In genomic region chr2:190891370-190891769, GRCh38 we compare ENCODE assay signal across 9 cellular contexts. TPM values are rescaled to one million over a fixed set of nuclear protein-coding genes. Genes with fewer than 3 reads are reported as not detected.
DNase-seq lines count a peak whose midpoint lies in the region; ATAC-seq, FAIRE-seq and TF ChIP-seq lines count a peak whose summit lies in the region.
"Had no signal": no experiment of that assay in that cellular context is flagged by ENCODE, and none has a peak within 500 bp of the region (broad histone marks: within the 10 kb centered on the region; RNA-seq: fewer than 3 reads in every experiment).

No MANE protein-coding gene starts in this region.

- ATAC-seq in GM21526 (IDR thresholded peaks at IDR 0.05; ENCODE audit: low FRiP score, unreplicated experiment) (peak; percentile 43), HG03196 (IDR thresholded peaks at IDR 0.05; ENCODE audit: unreplicated experiment) (no peak)

- in situ Hi-C loops in KBM-7 (cut with MboI; ENCODE audit: low pct_unique_long_range_greater_than_20kb, low sequenced_read_pairs), result no loop called here

- DNase-seq in GM12892 (ENCODE audit: insufficient read length) (no peak), KBM-7 (peak; percentile 55), glomerular visceral epithelial cell (ENCODE audit: extremely low spot score) (peak; percentile 12), GOT3 (lab: John Stamatoyannopoulos, UW) (no peak), SHP77 treated with DMSO at 0.1 percent for 48 hours (lab: John Stamatoyannopoulos, UW) (no peak)
- no peak for DNase-seq in activated CD8-positive, alpha-beta memory T cell treated with anti-CD3 and anti-CD28 coated beads for 24 hours
- DNase-seq: activated CD4-positive, CD25-positive, alpha-beta regulatory T cell treated with anti-CD3 and anti-CD28 coated beads, Interleukin-2, amount 50 U/mL, for 72 hours had no signal

- peak; percentile 71 for FAIRE-seq in GM12892 (lab: Jason Lieb, UNC)

- no peak for TF ChIP-seq POLR2A in GM12892 (IDR thresholded peaks at IDR 0.05; ENCODE audit: low read depth, low read length)

RNA-seq across cellular contexts. Expression of gene GLS, which starts 10.7 kb away (rescaled TPM):
- 103 TPM for polyA plus RNA-seq in GM12892 (2012; ENCODE audit: missing spikeins)

Comparison
In these comparisons a context has a peak if more than half of its experiments do, and no peak if none do; other contexts are left out.
1. DNase-seq: peak in KBM-7 (single experiment) and glomerular visceral epithelial cell (single experiment); none in GM12892 (single experiment), GOT3 (single experiment), activated CD8-positive, alpha-beta memory T cell treated with anti-CD3 and anti-CD28 coated beads for 24 hours (single experiment) and SHP77 treated with DMSO at 0.1 percent for 48 hours (single experiment).